ENCODE assay signal across 1 cellular context in the genomic region with DNA sequence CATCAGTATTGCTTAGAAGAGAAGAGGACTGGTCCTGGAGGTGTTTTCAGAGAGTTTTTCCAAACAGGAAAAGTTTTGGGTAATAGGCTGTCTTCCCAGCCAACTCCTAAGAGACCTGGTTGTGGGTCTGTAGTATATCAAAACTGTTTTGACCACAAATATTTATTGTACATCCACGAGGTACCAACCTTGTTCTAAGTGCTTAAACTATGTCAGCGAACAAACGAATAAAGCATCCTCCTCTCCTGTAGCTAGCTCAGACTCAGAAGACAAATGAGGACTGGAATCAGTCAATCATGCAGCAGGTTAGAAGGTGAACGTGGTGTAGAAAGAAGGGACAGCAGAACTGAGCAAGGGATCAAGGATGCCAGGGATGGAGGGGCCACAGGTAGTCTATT.
TF ChIP-seq lines count a peak whose summit lies in the region.

No MANE protein-coding gene starts in this region.

TF ChIP-seq in SK-N-SH, 30 proteins besides CTCF, POLR2A, EP300 and RAD21 (continued from another document):
- no peak for TF ChIP-seq YY1 (IDR thresholded peaks at IDR 0.05; ENCODE audit: low read depth)
- no peak for TF ChIP-seq TEAD4 (IDR thresholded peaks at IDR 0.05; ENCODE audit: borderline replicate concordance, insufficient read depth)
- no peak for TF ChIP-seq TCF12 (IDR thresholded peaks at IDR 0.05)
- no peak for TF ChIP-seq PBX3 (IDR thresholded peaks at IDR 0.05)
- TF ChIP-seq, protein P1, sequence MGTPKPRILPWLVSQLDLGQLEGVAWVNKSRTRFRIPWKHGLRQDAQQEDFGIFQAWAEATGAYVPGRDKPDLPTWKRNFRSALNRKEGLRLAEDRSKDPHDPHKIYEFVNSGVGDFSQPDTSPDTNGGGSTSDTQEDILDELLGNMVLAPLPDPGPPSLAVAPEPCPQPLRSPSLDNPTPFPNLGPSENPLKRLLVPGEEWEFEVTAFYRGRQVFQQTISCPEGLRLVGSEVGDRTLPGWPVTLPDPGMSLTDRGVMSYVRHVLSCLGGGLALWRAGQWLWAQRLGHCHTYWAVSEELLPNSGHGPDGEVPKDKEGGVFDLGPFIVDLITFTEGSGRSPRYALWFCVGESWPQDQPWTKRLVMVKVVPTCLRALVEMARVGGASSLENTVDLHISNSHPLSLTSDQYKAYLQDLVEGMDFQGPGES (IDR thresholded peaks at IDR 0.05; ENCODE audit: low read depth, low read length) = no peak
- TF ChIP-seq CHD2 (IDR thresholded peaks at IDR 0.05; ENCODE audit: low read length, partially characterized antibody) = no peak
- no peak for TF ChIP-seq SIN3A (IDR thresholded peaks at IDR 0.05; ENCODE audit: borderline replicate concordance, low read depth, low read length)
